8 cellular contexts compared by ENCODE assay signal in the genomic region with DNA sequence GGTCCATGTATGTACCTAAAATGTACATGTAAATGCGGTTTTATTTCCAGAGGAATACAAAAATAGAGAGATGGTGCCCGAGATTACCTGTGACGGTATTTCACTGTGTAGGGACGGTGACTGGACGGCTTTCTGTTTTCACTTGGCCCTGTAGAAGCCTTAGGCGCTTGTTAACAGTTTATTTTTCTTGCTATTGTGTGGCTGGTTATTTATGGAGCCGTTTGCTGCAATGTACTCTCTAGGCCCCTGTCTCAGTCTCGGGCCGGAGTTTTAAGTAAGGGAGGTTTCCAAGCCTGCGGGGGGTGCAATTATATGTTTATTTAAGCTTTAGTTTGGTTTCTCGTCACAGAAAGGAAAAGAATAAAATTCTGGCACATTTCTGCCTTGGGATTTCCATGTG. TPM values are rescaled to one million over a fixed set of nuclear protein-coding genes. Genes with fewer than 3 reads are reported as not detected.
DNase-seq lines count a peak whose midpoint lies in the region; ATAC-seq, FAIRE-seq and TF ChIP-seq lines count a peak whose summit lies in the region.

No MANE protein-coding gene starts in this region.

- H3K27me3 ChIP-seq in PC-3 (ENCODE audit: low read length) (no peaks in the 10 kb centered on the region), neural cell (ENCODE audit: insufficient read depth, low read depth, low read length) (no peaks in the 10 kb centered on the region)

- POLR2A ChIA-PET in PC-3 (lab: Charles Lee; ENCODE audit: unreplicated experiment) = interaction anchor here (0.6 kb wide), 1 partner anchor 192 kb away, joined by 10 read pairs; no protein-coding TSS in a partner anchor

- H3K9me3 ChIP-seq in PC-3 (ENCODE audit: low read length) (no peaks in the 10 kb centered on the region), neural cell (ENCODE audit: low read length) (no peaks in the 10 kb centered on the region)

- H4K20me1 ChIP-seq in PC-3 (ENCODE audit: low read length) (no peaks in the 10 kb centered on the region), neural cell (ENCODE audit: insufficient read depth) (no peaks in the 10 kb centered on the region)

- intact Hi-C loops in Right ventricle myocardium inferior (cut with DNase I) = no loop called here
- intact Hi-C loops in cardiac septum (cut with DNase I) = loop anchor here (2.0 to 10.0 kb wide), 2 partner anchors 157 to 199 kb away; a partner anchor contains a TSS
- intact Hi-C loops in PC-3 (cut with micrococcal nuclease) = loop anchor here (5.0 kb wide), 1 partner anchor 156 kb away; a partner anchor contains a TSS

- TF ChIP-seq RAD21 in neural cell (conservative IDR thresholded peaks at IDR 0.05) = no peak

- ATAC-seq in Right ventricle myocardium inferior (peak; percentile 55), HG02759 (IDR thresholded peaks at IDR 0.05; ENCODE audit: unreplicated experiment) (peak; percentile 8), PC-3 (peak; percentile 34)

- H2AFZ ChIP-seq in PC-3 (ENCODE audit: low read length) (peak overlapping the region; percentile 98), neural cell (ENCODE audit: low read depth, low read length) (peak overlapping the region; percentile 96)

- H3K9me2 ChIP-seq in PC-3 (replicated peaks; ENCODE audit: low read length) = no peaks in the 10 kb centered on the region
- no peaks in the 10 kb centered on the region for H3K9me2 ChIP-seq in neural cell (ENCODE audit: insufficient read depth, low read length)

- H3F3A ChIP-seq in PC-3 (ENCODE audit: low read length, unreplicated experiment) (no peaks in the 10 kb centered on the region), neural cell (ENCODE audit: insufficient read depth, low read length, poor library complexity, severe bottlenecking) (no peaks in the 10 kb centered on the region)

- H3K4me2 ChIP-seq in PC-3 (ENCODE audit: low read length) (peak overlapping the region; percentile 87), neural cell (ENCODE audit: low read length) (peak overlapping the region; percentile 47)

- no peak for DNase-seq in Right ventricle myocardium inferior (ENCODE audit: missing footprints)
- DNase-seq in cardiac septum (ENCODE audit: low spot score) = no peak
- DNase-seq in PC-3 = no peak
- no peak for DNase-seq in epithelial cell of proximal tubule (ENCODE audit: low read depth)
- no peak for DNase-seq in RCC 7860 (ENCODE audit: low spot score)
- DNase-seq in HuH-7.5 (ENCODE audit: low spot score) = no peak

- CTCF ChIA-PET in PC-3 (lab: Charles Lee) = no interaction called here

- H3K9ac ChIP-seq in PC-3 (ENCODE audit: low read length) (peak overlapping the region; percentile 92), neural cell (ENCODE audit: low read length) (peak overlapping the region; percentile 90)

- no peak for TF ChIP-seq CTCF in PC-3 (conservative IDR thresholded peaks at IDR 0.05; ENCODE audit: low read depth, low read length)
- no peak for TF ChIP-seq CTCF in epithelial cell of proximal tubule (conservative IDR thresholded peaks at IDR 0.05; ENCODE audit: low read depth, low read length)
- TF ChIP-seq CTCF in neural cell (IDR thresholded peaks at IDR 0.05; ENCODE audit: poor library complexity, severe bottlenecking) = no peak

- H3K27ac ChIP-seq in PC-3 (ENCODE audit: low read length) (peak overlapping the region; percentile 86), neural cell (ENCODE audit: low read length) (peak overlapping the region; percentile 94)

- FAIRE-seq in RCC 7860 (lab: Jason Lieb, UNC) = no peak

- peaks cover 24% of the 10 kb centered on the region for H3K4me1 ChIP-seq in PC-3 (ENCODE audit: insufficient read depth, low read length)

- BruUV-seq in PC-3 (replicated peaks; lab: Mats Ljungman, UMichigan) = TSS peak; percentile 78

- H3K79me2 ChIP-seq in PC-3 (ENCODE audit: low read length) (peaks cover 45% of the 10 kb centered on the region), neural cell (replicated peaks; ENCODE audit: insufficient read depth, low read length) (peaks cover 39% of the 10 kb centered on the region)

- peak overlapping the region; percentile 90 for H3K4me3 ChIP-seq in PC-3 (ENCODE audit: low read length)
- peak overlapping the region; percentile 65 for H3K4me3 ChIP-seq in epithelial cell of proximal tubule (ENCODE audit: low read depth, low read length)
- peak overlapping the region; percentile 78 for H3K4me3 ChIP-seq in neural cell (ENCODE audit: low read length)

- no peaks in the 10 kb centered on the region for H3K36me3 ChIP-seq in PC-3 (ENCODE audit: low read depth, low read length)
- no peaks in the 10 kb centered on the region for H3K36me3 ChIP-seq in neural cell (ENCODE audit: insufficient read depth, low read length)

- no peak for TF ChIP-seq EP300 in neural cell (conservative IDR thresholded peaks at IDR 0.05; ENCODE audit: poor library complexity, severe bottlenecking)

TF ChIP-seq in neural cell, 6 proteins besides CTCF, POLR2A, EP300 and RAD21:
- no peak for TF ChIP-seq SMC3 (conservative IDR thresholded peaks at IDR 0.05; ENCODE audit: poor library complexity)
- TF ChIP-seq, protein P1, sequence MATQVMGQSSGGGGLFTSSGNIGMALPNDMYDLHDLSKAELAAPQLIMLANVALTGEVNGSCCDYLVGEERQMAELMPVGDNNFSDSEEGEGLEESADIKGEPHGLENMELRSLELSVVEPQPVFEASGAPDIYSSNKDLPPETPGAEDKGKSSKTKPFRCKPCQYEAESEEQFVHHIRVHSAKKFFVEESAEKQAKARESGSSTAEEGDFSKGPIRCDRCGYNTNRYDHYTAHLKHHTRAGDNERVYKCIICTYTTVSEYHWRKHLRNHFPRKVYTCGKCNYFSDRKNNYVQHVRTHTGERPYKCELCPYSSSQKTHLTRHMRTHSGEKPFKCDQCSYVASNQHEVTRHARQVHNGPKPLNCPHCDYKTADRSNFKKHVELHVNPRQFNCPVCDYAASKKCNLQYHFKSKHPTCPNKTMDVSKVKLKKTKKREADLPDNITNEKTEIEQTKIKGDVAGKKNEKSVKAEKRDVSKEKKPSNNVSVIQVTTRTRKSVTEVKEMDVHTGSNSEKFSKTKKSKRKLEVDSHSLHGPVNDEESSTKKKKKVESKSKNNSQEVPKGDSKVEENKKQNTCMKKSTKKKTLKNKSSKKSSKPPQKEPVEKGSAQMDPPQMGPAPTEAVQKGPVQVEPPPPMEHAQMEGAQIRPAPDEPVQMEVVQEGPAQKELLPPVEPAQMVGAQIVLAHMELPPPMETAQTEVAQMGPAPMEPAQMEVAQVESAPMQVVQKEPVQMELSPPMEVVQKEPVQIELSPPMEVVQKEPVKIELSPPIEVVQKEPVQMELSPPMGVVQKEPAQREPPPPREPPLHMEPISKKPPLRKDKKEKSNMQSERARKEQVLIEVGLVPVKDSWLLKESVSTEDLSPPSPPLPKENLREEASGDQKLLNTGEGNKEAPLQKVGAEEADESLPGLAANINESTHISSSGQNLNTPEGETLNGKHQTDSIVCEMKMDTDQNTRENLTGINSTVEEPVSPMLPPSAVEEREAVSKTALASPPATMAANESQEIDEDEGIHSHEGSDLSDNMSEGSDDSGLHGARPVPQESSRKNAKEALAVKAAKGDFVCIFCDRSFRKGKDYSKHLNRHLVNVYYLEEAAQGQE (IDR thresholded peaks at IDR 0.05; ENCODE audit: borderline replicate concordance) = peak; percentile 4
- no peak for TF ChIP-seq TAF1 (IDR thresholded peaks at IDR 0.05; ENCODE audit: low read depth)
- TF ChIP-seq POLR2AphosphoS5 (IDR thresholded peaks at IDR 0.05) = no peak
TF ChIP-seq in neural cell: peak in this region for 1.

RNA-seq across cellular contexts. Expression of a gene that starts 0.4 kb away (rescaled TPM):
- total RNA-seq in Right ventricle myocardium inferior = 9.0 TPM
- total RNA-seq in cardiac septum = 4.5 TPM
- 3.6 and 4.5 TPM in 2 replicates for total RNA-seq in PC-3 (2014; rRNA removed)
- 2.7 and 3.6 TPM in 2 replicates for total RNA-seq in epithelial cell of proximal tubule
- polyA plus RNA-seq in neural cell = 62.9 and 72.9 TPM in 2 replicates
- 61.6 and 72.2 TPM in 2 replicates for polyA minus RNA-seq in neural cell

RNA-seq across cellular contexts. Expression of a gene that starts 0.7 kb away (rescaled TPM):
- 9.3 TPM for total RNA-seq in Right ventricle myocardium inferior
- 11.1 TPM for total RNA-seq in cardiac septum
- total RNA-seq in PC-3 (2014; rRNA removed) = 31.3 and 44.8 TPM in 2 replicates
- total RNA-seq in epithelial cell of proximal tubule = 25.1 and 30.4 TPM in 2 replicates
- 24.8 and 29.0 TPM in 2 replicates for polyA plus RNA-seq in neural cell
- polyA minus RNA-seq in neural cell = 25.3 and 27.0 TPM in 2 replicates
